Comparison of ENCODE assay signal across 8 cellular contexts in genomic region chr17:29931253-29931932, GRCh38. TPM values are rescaled to one million over a fixed set of nuclear protein-coding genes. Genes with fewer than 3 reads are reported as not detected.
DNase-seq lines count a peak whose midpoint lies in the region; ATAC-seq and TF ChIP-seq lines count a peak whose summit lies in the region.

No MANE protein-coding gene starts in this region.

- CTCF ChIA-PET in RWPE1 (lab: Yijun Ruan, JAX) = interaction anchor here (0.6 to 2.9 kb wide), 30 partner anchors 9 to 1589 kb away, joined by 3 to 73 read pairs (median 4); partner anchors contain the start of gene EFCAB5

- H3K27ac ChIP-seq in RWPE1 (no peak overlapping the region), foreskin keratinocyte (peak overlapping the region; percentile 10), thoracic aorta (no peak overlapping the region)

- H3K27ac Mint-ChIP-seq in activated T-helper 2 cell treated with anti-CD3 and anti-CD28 coated beads, Interferon-gamma antibody, Interleukin-2, Interleukin-4, amounts not matched to agents 10 μg/mL and 5 μg/mL and 100 μg/mL, durations not matched to agents 14 hours and 24 hours and 36 hours = no peak overlapping the region

- peaks cover 10% of the 10 kb centered on the region for H3K36me3 Mint-ChIP-seq in activated T-helper 2 cell treated with anti-CD3 and anti-CD28 coated beads, Interferon-gamma antibody, Interleukin-2, Interleukin-4, amounts not matched to agents 10 μg/mL and 5 μg/mL and 100 μg/mL, durations not matched to agents 14 hours and 24 hours and 36 hours (ENCODE audit: low read depth)

- H3K4me1 ChIP-seq in ES-I3 (ENCODE audit: insufficient read depth, low read length) (peaks cover 3% of the 10 kb centered on the region; the same call in 1 of the 2 replicates), foreskin keratinocyte (peaks cover 25% of the 10 kb centered on the region), thoracic aorta (ENCODE audit: control insufficient read depth in 1 of 2, low read depth in 2 of 2) (peaks cover 17 to 19% of the 10 kb centered on the region in 2 donors)

- H3K9ac ChIP-seq in ES-I3 (ENCODE audit: low read depth, low read length) = peak overlapping the region; percentile 62; the same call in 1 of the 2 replicates

- H3K27me3 Mint-ChIP-seq in activated T-helper 2 cell treated with anti-CD3 and anti-CD28 coated beads, Interferon-gamma antibody, Interleukin-2, Interleukin-4, amounts not matched to agents 10 μg/mL and 5 μg/mL and 100 μg/mL, durations not matched to agents 14 hours and 24 hours and 36 hours (ENCODE audit: low read depth) = no peaks in the 10 kb centered on the region

- peaks cover 4% of the 10 kb centered on the region for H3K9me3 Mint-ChIP-seq in activated T-helper 2 cell treated with anti-CD3 and anti-CD28 coated beads, Interferon-gamma antibody, Interleukin-2, Interleukin-4, amounts not matched to agents 10 μg/mL and 5 μg/mL and 100 μg/mL, durations not matched to agents 14 hours and 24 hours and 36 hours

- H3K4me1 Mint-ChIP-seq in activated T-helper 2 cell treated with anti-CD3 and anti-CD28 coated beads, Interferon-gamma antibody, Interleukin-2, Interleukin-4, amounts not matched to agents 10 μg/mL and 5 μg/mL and 100 μg/mL, durations not matched to agents 14 hours and 24 hours and 36 hours (ENCODE audit: low read depth) = peaks cover 16% of the 10 kb centered on the region

- TF ChIP-seq CTCF in RWPE1 (conservative IDR thresholded peaks at IDR 0.05; ENCODE audit: low read depth) (peak; percentile 93), foreskin keratinocyte (conservative IDR thresholded peaks at IDR 0.05) (peak; percentile 94), omental fat pad (IDR thresholded peaks at IDR 0.05) (peak in 2 of 3 donors; percentile 72 to 82), thoracic aorta (IDR thresholded peaks at IDR 0.05) (peak; percentile 79)

- ATAC-seq in foreskin keratinocyte (peak; percentile 51), omental fat pad (ENCODE audit: low FRiP score) (peak; percentile 57), thoracic aorta (ENCODE audit: insufficient number of reproducible peaks, low FRiP score, low read depth) (peak; percentile 40)

- intact Hi-C loops in activated T-helper 2 cell treated with anti-CD3 and anti-CD28 coated beads, Interferon-gamma antibody, Interleukin-2, Interleukin-4, amounts not matched to agents 10 μg/mL and 5 μg/mL and 100 μg/mL, durations not matched to agents 14 hours and 24 hours and 36 hours (cut with micrococcal nuclease) = loop anchor here (1.0 to 5.0 kb wide), 5 partner anchors 64 to 364 kb away; partner anchors contain the start of genes ABHD15 and TP53I13

- no peaks in the 10 kb centered on the region for H3K9me3 ChIP-seq in ES-I3 (ENCODE audit: control insufficient read depth, insufficient read depth, low read length)
- H3K9me3 ChIP-seq in thoracic aorta = no peaks in the 10 kb centered on the region

- H3K4me3 ChIP-seq in H7 (ENCODE audit: insufficient read depth, low read depth, low read length) = no peak overlapping the region
- H3K4me3 ChIP-seq in thoracic aorta = peak overlapping the region; percentile 73

- H3K36me3 ChIP-seq in ES-I3 (ENCODE audit: insufficient read depth, low read length) = no peaks in the 10 kb centered on the region
- H3K36me3 ChIP-seq in H7 (replicated peaks; ENCODE audit: control insufficient read depth, insufficient read depth, low read length) = no peaks in the 10 kb centered on the region
- no peaks in the 10 kb centered on the region for H3K36me3 ChIP-seq in thoracic aorta

- H3K27me3 ChIP-seq in H7 (ENCODE audit: control insufficient read depth, insufficient read depth, low read length) (no peaks in the 10 kb centered on the region), foreskin keratinocyte (no peaks in the 10 kb centered on the region), thoracic aorta (replicated peaks; ENCODE audit: insufficient read depth) (no peaks in the 10 kb centered on the region)

- POLR2A ChIA-PET in RWPE1 (lab: Yijun Ruan, JAX; ENCODE audit: low non-redundant PET) = interaction anchor here (1.3 kb wide), 1 partner anchor 123 kb away, joined by 7 read pairs; no protein-coding TSS in a partner anchor

- DNase-seq in H7 (peak; percentile 25), M059J (ENCODE audit: low read depth) (peak; percentile 82), RWPE1 (ENCODE audit: low spot score) (peak; percentile 54), foreskin keratinocyte (peak; percentile 33 to 62), omental fat pad (ENCODE audit: low spot score) (no peak), thoracic aorta (ENCODE audit: low spot score) (no peak)
- peak; percentile 61 for DNase-seq in activated T-helper 2 cell treated with anti-CD3 and anti-CD28 coated beads, Interferon-gamma antibody, Interleukin-2, Interleukin-4, amounts not matched to agents 10 μg/mL and 5 μg/mL and 100 μg/mL, durations not matched to agents 14 hours and 24 hours and 36 hours (ENCODE audit: low spot score)

- H3K4me3 Mint-ChIP-seq in activated T-helper 2 cell treated with anti-CD3 and anti-CD28 coated beads, Interferon-gamma antibody, Interleukin-2, Interleukin-4, amounts not matched to agents 10 μg/mL and 5 μg/mL and 100 μg/mL, durations not matched to agents 14 hours and 24 hours and 36 hours (ENCODE audit: low read depth) = no peak overlapping the region

RNA-seq across cellular contexts. Expression of gene SSH2, which starts 1.4 kb away (rescaled TPM):
- 5.5 and 8.0 TPM in 2 replicates for total RNA-seq in H7 (2014; rRNA removed; shearing (Covaris generic))
- total RNA-seq in M059J (2014; rRNA removed; shearing (Covaris generic)) = 11.8 and 16.7 TPM in 2 replicates
- total RNA-seq in activated T-helper 2 cell treated with anti-CD3 and anti-CD28 coated beads, Interferon-gamma antibody, Interleukin-2, Interleukin-4, amounts not matched to agents 10 μg/mL and 5 μg/mL and 100 μg/mL, durations not matched to agents 14 hours and 24 hours and 36 hours = 39.2 and 44.2 TPM in 2 replicates
- total RNA-seq in foreskin keratinocyte (23.6 and 25.2 TPM in 2 replicates), omental fat pad (10 to 100 TPM; 25.1 to 88.0 (median 35.8) TPM), thoracic aorta (10 to 100 TPM; 31.5 to 33.2 TPM)
- polyA plus RNA-seq in foreskin keratinocyte = 21.3 and 23.2 TPM in 2 replicates

RNA-seq across cellular contexts. Expression of gene EFCAB5, which starts 10.0 kb away (rescaled TPM):
- total RNA-seq in H7 (2014; rRNA removed; shearing (Covaris generic)) = not detected in 2 replicates
- 0.22 and 1.7 TPM in 2 replicates for total RNA-seq in M059J (2014; rRNA removed; shearing (Covaris generic))
- total RNA-seq in activated T-helper 2 cell treated with anti-CD3 and anti-CD28 coated beads, Interferon-gamma antibody, Interleukin-2, Interleukin-4, amounts not matched to agents 10 μg/mL and 5 μg/mL and 100 μg/mL, durations not matched to agents 14 hours and 24 hours and 36 hours = 0.64 and 0.94 TPM in 2 replicates
- total RNA-seq in foreskin keratinocyte (0.28 and 0.41 TPM in 2 replicates), omental fat pad (under 1 TPM in 2 of 4 donors, not detected in 2; 0.46 to 0.47 TPM), thoracic aorta (1 to 10 TPM in 1 of 2 donors, not detected in 1; 1.9 TPM)
- polyA plus RNA-seq in foreskin keratinocyte = 0.07 and 0.18 TPM in 2 replicates

Comparison
In these comparisons a context has a peak if more than half of its experiments do, and no peak if none do; other contexts are left out.
1. DNase-seq: peak in H7 (single experiment), M059J (single experiment), RWPE1 (single experiment), activated T-helper 2 cell treated with anti-CD3 and anti-CD28 coated beads, Interferon-gamma antibody, Interleukin-2, Interleukin-4, amounts not matched to agents 10 μg/mL and 5 μg/mL and 100 μg/mL, durations not matched to agents 14 hours and 24 hours and 36 hours (single experiment) and foreskin keratinocyte (2 of 2); none in omental fat pad (single experiment) and thoracic aorta (single experiment).
2. Peak in every context shown above with its lines, with median percentiles within 50 percentile points of each other: CTCF ChIP-seq and ATAC-seq.